ENCODE assay signal across 8 cellular contexts in the genomic region with DNA sequence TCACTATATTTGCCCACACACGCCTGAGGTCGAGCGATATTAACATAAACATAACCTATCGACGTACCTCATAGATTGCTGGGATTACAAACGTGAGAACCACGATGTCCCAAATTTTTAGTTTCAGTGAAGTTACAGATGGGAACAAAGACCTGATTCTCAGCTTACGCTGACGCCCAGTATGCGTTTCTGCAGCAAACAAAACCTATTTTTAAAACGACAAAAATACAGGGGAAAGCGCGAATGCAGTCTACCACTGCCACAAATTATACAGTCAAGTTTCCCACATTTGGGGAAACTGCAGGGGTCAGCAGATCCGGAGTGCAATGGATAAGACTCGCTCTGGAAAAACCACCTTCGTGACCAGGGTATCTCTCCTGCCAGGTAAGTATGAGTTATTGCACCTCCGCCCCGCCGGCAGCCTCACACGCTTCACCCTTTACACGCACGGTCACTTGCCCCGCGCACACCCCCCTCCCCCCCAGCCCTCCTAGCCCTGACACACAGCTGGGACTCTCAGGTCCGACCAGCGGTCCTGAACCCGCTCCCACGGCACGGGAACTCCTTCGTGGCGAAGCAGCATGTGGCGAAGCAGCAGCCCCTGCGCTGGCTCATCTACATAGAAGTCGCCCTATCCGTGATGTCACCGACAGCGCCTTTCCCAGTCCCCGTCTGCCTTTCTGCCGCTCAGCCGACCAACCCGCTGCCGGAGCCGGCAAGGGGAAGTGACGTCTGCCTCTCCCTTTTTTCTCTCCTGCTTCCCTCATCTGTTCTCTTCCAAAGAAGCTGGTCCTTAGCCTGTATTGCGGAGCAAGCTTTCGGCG. TPM values are rescaled to one million over a fixed set of nuclear protein-coding genes. Genes with fewer than 3 reads are reported as not detected.
A peak's percentile ranks its signal among the peaks of the same experiment; 100 is the strongest.
DNase-seq lines count a peak whose midpoint lies in the region; ATAC-seq and TF ChIP-seq lines count a peak whose summit lies in the region.
"Not testable (repeated sequence)": the region's sequence is repeated elsewhere in the genome, so short reads cannot be mapped to it uniquely, and the experiment has no call there.

No MANE protein-coding gene starts in this region.

- peak; percentile 25; the same call in 1 of the 2 replicates for TF ChIP-seq CTCF in BE2C (IDR thresholded peaks at IDR 0.05; ENCODE audit: low read depth, low read length)

- peak overlapping the region; percentile 52 for H3K4me3 ChIP-seq in BE2C (ENCODE audit: low read depth, low read length)

- not testable (repeated sequence) for H3K4me1 ChIP-seq in BE2C

- DNase-seq in BE2C (peak; percentile 91), GM19238 (ENCODE audit: insufficient read length, low spot score) (peak; percentile 50), NCI-H748 (lab: John Stamatoyannopoulos, UW; ENCODE audit: unreplicated experiment) (peak; percentile 98), dedifferentiated amniotic fluid mesenchymal stem cell (ENCODE audit: extremely low spot score) (peak; percentile 75), left lobe of liver (ENCODE audit: low spot score) (peak; percentile 91)
- DNase-seq in activated CD4-positive, alpha-beta T cell treated with anti-CD3 and anti-CD28 coated beads, Interleukin-2, amount 50 U/mL, for 4 hours, result peak; percentile 71 to 72
- peak; percentile 52 to 57 for DNase-seq in stimulated activated CD4-positive, alpha-beta T cell treated with anti-CD3 and anti-CD28 coated beads, Interleukin-1b, Interleukin-23, amount 100 ng/mL, for 4 hours (ENCODE audit: low read depth in 2 of 2)

- ATAC-seq in HG03520 (IDR thresholded peaks at IDR 0.05; ENCODE audit: unreplicated experiment), result peak; percentile 68
- ATAC-seq in left lobe of liver, result peak; percentile 88

- not testable (repeated sequence) for H3K9me3 ChIP-seq in BE2C

- not testable (repeated sequence) for H3K36me3 ChIP-seq in BE2C

- not testable (repeated sequence) for H3K27me3 ChIP-seq in BE2C

RNA-seq across cellular contexts. Expression of gene HJV, which starts 30.5 kb away (rescaled TPM):
- polyA plus RNA-seq in BE2C (2012; ENCODE audit: insufficient read depth, insufficient read length, low read depth), result not detected
- 110 TPM for total RNA-seq in left lobe of liver

RNA-seq across cellular contexts. Expression of gene TXNIP, which starts 55.7 kb away (rescaled TPM):
- 13.2 TPM for polyA plus RNA-seq in BE2C (2012; ENCODE audit: insufficient read depth, insufficient read length, low read depth)
- total RNA-seq in left lobe of liver, result 66.5 TPM

Comparison
In these comparisons a context has a peak if more than half of its experiments do, and no peak if none do; other contexts are left out.
1. Peak in every context shown above with its lines: DNase-seq, ATAC-seq and H3K4me3 ChIP-seq.